Comparison of ENCODE assay signal across 1 cellular context in the genomic region with DNA sequence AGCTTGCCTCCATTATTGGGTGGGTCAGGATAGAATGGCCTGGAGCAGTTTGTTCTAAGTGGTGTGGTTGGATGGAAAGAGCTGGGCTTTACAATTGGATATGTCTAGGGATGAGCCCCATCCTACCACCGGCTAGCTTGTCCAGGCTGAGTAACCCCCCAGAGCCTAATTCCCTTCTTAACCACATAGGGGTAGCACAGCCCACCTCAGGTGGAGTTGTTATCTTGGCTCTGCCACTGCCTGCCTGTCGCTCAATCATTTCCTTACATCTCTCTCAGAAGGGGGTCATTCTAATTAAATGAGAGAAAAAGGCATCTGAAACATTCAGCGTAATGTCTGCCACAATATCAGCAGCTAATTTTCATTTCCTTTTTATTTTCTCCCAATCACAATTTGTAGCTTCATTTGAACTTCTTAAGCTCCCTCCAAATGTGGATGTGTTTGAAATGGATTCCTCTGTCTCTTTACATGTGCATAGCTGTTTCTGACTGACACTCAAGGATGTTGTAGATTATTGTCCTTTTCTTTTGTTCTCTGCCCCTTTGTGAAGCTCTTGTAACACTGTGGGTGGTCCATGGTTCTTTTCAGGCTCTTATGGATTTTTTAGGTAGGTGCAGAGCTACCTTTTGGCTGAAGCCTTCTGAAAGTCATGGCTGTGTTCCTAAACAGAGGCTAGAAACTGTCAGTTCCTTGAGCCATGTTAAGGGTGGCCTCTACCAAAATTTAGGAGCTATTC.
TF ChIP-seq lines count a peak whose summit lies in the region.

No MANE protein-coding gene starts in this region.

TF ChIP-seq in HCT116, 20 proteins besides CTCF, POLR2A, EP300 and RAD21 (continued from another document):
- TF ChIP-seq, protein P1, sequence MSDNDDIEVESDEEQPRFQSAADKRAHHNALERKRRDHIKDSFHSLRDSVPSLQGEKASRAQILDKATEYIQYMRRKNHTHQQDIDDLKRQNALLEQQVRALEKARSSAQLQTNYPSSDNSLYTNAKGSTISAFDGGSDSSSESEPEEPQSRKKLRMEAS (IDR thresholded peaks at IDR 0.05): no peak
- TF ChIP-seq JUND (IDR thresholded peaks at IDR 0.05) (no peak), SP1 (IDR thresholded peaks at IDR 0.05; ENCODE audit: low read depth) (no peak), ELF1 (IDR thresholded peaks at IDR 0.05; ENCODE audit: borderline replicate concordance, low read depth) (no peak), CBX3 (IDR thresholded peaks at IDR 0.05; ENCODE audit: low read depth) (no peak), YY1 (IDR thresholded peaks at IDR 0.05; ENCODE audit: extremely low read depth, insufficient replicate concordance, low read depth, low read length) (no peak), EZH2 (IDR thresholded peaks at IDR 0.05) (no peak), EGR1 (IDR thresholded peaks at IDR 0.05; ENCODE audit: low read depth) (no peak), POLR2AphosphoS5 (IDR thresholded peaks at IDR 0.05; ENCODE audit: low read depth, low read length) (no peak)
- TF ChIP-seq, protein P2, sequence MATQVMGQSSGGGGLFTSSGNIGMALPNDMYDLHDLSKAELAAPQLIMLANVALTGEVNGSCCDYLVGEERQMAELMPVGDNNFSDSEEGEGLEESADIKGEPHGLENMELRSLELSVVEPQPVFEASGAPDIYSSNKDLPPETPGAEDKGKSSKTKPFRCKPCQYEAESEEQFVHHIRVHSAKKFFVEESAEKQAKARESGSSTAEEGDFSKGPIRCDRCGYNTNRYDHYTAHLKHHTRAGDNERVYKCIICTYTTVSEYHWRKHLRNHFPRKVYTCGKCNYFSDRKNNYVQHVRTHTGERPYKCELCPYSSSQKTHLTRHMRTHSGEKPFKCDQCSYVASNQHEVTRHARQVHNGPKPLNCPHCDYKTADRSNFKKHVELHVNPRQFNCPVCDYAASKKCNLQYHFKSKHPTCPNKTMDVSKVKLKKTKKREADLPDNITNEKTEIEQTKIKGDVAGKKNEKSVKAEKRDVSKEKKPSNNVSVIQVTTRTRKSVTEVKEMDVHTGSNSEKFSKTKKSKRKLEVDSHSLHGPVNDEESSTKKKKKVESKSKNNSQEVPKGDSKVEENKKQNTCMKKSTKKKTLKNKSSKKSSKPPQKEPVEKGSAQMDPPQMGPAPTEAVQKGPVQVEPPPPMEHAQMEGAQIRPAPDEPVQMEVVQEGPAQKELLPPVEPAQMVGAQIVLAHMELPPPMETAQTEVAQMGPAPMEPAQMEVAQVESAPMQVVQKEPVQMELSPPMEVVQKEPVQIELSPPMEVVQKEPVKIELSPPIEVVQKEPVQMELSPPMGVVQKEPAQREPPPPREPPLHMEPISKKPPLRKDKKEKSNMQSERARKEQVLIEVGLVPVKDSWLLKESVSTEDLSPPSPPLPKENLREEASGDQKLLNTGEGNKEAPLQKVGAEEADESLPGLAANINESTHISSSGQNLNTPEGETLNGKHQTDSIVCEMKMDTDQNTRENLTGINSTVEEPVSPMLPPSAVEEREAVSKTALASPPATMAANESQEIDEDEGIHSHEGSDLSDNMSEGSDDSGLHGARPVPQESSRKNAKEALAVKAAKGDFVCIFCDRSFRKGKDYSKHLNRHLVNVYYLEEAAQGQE (IDR thresholded peaks at IDR 0.05; ENCODE audit: low read depth): no peak
TF ChIP-seq in HCT116: peak in this region for 0.
